ENCODE assay signal across 1 cellular context in the genomic region with DNA sequence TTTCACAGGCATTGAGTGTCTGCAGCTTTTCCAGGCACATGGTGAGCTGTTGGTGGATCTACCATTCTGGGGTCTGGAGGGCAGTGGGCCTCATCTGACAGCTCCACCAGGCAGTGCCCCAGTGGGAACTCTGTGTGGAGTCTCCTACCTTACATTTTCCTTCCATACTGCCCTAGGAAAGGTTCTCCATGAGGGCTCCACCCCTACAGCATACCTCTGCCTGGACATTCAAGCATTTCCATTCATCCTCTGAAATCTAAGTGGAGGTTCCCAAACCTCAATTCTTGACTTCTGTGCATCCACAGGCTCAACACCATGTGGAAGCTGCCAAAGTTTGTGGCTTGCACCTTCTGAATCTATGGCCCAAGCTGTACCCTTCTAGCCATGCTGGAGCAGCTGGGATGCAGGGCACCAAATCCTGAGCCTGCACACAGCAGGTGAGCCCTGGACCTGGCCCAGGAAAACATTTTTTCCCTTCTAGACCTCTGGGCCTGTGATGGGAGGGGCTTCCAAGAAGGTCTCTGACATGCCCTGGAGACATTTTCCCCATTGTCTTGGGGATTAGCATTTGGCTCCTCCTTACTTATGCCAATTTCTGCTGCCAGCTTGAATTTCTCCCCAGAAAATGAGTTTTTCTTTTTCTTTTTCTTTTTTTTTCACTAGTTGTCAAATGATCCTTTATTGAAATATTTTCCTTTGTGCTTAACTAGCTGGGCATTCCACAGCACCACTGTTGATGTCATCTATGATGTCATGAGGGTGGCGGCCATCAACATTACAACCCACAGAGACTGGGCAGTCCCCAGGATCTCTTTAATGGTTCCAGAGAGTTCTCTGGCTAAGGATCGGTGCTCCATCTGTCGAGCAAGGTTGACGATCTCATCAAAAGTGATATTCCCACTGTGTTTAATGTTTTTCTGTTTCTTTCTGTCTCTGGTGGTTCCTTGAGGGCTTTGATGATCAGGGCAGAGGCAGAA.
TF ChIP-seq lines count a peak whose summit lies in the region.
"Not testable (repeated sequence)": the region's sequence is repeated elsewhere in the genome, so short reads cannot be mapped to it uniquely, and the experiment has no call there.

No MANE protein-coding gene starts in this region.

TF ChIP-seq in HepG2, 621 proteins besides CTCF, POLR2A, EP300 and RAD21:
- TF ChIP-seq CREB1 (IDR thresholded peaks at IDR 0.05) (peak; percentile 68), ATF7 (IDR thresholded peaks at IDR 0.05) (peak; percentile 46; the same call in 1 of the 2 replicates)
- not testable (repeated sequence) for TF ChIP-seq CREB1, ATF7 (CRISPR knock-in tag; IDR thresholded peaks at IDR 0.05)
TF ChIP-seq in HepG2: peak in this region for 2; not testable (repeated sequence) for 619.
